ENCODE assay signal across 8 cellular contexts in the genomic region with DNA sequence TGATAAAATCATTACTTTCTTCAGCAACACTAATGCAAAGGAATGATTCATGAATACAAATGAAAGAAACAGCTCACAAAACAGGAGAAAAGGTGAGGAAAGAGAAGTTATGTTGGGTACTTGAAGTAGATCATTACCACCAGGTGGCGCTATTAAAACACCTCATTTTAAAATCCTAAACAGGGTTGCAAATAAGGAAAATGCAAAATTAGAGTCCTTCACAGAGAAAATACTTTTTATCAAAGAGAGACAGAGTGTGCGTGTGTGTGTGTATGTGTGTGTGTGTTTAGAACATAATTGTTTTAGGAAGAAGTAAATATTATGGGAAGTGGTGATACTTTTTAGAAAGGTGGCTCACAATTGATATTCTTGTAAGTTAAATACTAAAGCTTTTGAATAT. TPM values are rescaled to one million over a fixed set of nuclear protein-coding genes. Genes with fewer than 3 reads are reported as not detected.
A peak's percentile ranks its signal among the peaks of the same experiment; 100 is the strongest.
DNase-seq lines count a peak whose midpoint lies in the region; ATAC-seq and TF ChIP-seq lines count a peak whose summit lies in the region.

No MANE protein-coding gene starts in this region.

- H3K27ac ChIP-seq in right cardiac atrium (ENCODE audit: low read length) (no peak overlapping the region), sigmoid colon (peak overlapping the region; percentile 51 to 72 (median 64))

- no peak overlapping the region for H3K4me3 ChIP-seq in astrocyte of the cerebellum (ENCODE audit: low read depth, low read length)
- H3K4me3 ChIP-seq in right cardiac atrium (ENCODE audit: low read length) = no peak overlapping the region
- H3K4me3 ChIP-seq in sigmoid colon = no peak overlapping the region

- in situ Hi-C loops in astrocyte of the cerebellum (cut with HindIII; ENCODE audit: low sequenced_read_pairs) = no loop called here

- DNase-seq in Ammon's horn (ENCODE audit: low spot score) (peak; percentile 86), NCI-H345 treated with DMSO at 0.1 percent for 48 hours (lab: John Stamatoyannopoulos, UW; ENCODE audit: unreplicated experiment) (peak; percentile 27), astrocyte of the cerebellum (ENCODE audit: low read depth) (peak; percentile 92), right cardiac atrium (peak in 1 of 3 donors; percentile 39), sigmoid colon (no peak)

- 2% methylated on average over 2 of the region's 2 CpGs for WGBS in right cardiac atrium
- 0 to 7% methylated on average over 2 of the region's 2 CpGs for WGBS in sigmoid colon, 2 donors

- TF ChIP-seq CTCF in astrocyte of the cerebellum (IDR thresholded peaks at IDR 0.05; ENCODE audit: low read depth, low read length, missing control alignments) (peak; percentile 36), sigmoid colon (IDR thresholded peaks at IDR 0.05) (peak; percentile 69 to 88 (median 76))

- H3K27me3 ChIP-seq in right cardiac atrium (ENCODE audit: control insufficient read depth, insufficient read depth) (no peaks in the 10 kb centered on the region), sigmoid colon (no peaks in the 10 kb centered on the region)

- no peak for TF ChIP-seq EP300 in sigmoid colon (IDR thresholded peaks at IDR 0.05)

- ATAC-seq in GM21723 (IDR thresholded peaks at IDR 0.05; ENCODE audit: unreplicated experiment) = peak; percentile 60
- peak; percentile 31 to 39 for ATAC-seq in right cardiac atrium
- ATAC-seq in HG03442 (IDR thresholded peaks at IDR 0.05; ENCODE audit: unreplicated experiment) = no peak
- no peak for ATAC-seq in GM18861 (IDR thresholded peaks at IDR 0.05; ENCODE audit: unreplicated experiment)

- TF ChIP-seq POLR2A in sigmoid colon (IDR thresholded peaks at IDR 0.05) = no peak

- no peaks in the 10 kb centered on the region for H3K9me3 ChIP-seq in right cardiac atrium (ENCODE audit: control insufficient read depth, low read length)
- H3K9me3 ChIP-seq in sigmoid colon = no peaks in the 10 kb centered on the region

- intact Hi-C loops in right cardiac atrium (cut with DNase I) = loop anchor here (5.0 to 10.0 kb wide), 3 partner anchors 559 to 1009 kb away; no protein-coding TSS in a partner anchor
- intact Hi-C loops in sigmoid colon (cut with DNase I) = loop anchor here (2.0 to 10.0 kb wide), 11 partner anchors 55 to 1007 kb away; a partner anchor contains a TSS

- H3K4me1 ChIP-seq in right cardiac atrium (ENCODE audit: control insufficient read depth, insufficient read depth, low read length) = peaks cover 9% of the 10 kb centered on the region
- peaks cover 0 to 79% (median 68%) of the 10 kb centered on the region in 4 donors for H3K4me1 ChIP-seq in sigmoid colon

- H3K36me3 ChIP-seq in sigmoid colon = no peaks in the 10 kb centered on the region

RNA-seq across cellular contexts. Expression of a gene that starts 49.5 kb away (rescaled TPM):
- total RNA-seq in right cardiac atrium (1 to 10 TPM in 2 of 4 donors, under 1 TPM in 2; 0.48 to 1.4 (median 0.88) TPM), sigmoid colon (1 to 10 TPM in 1 of 4 donors, under 1 TPM in 3; 0.55 to 1.1 (median 0.90) TPM)
- polyA plus RNA-seq in right cardiac atrium (0.11 TPM), sigmoid colon (1 to 10 TPM in 2 of 3 donors, under 1 TPM in 1; 0.60 to 3.5 (median 2.3) TPM)

Comparison
In these comparisons a context has a peak if more than half of its experiments do, and no peak if none do; other contexts are left out.
1. ATAC-seq: peak in GM21723 (single experiment) and right cardiac atrium (2 of 2); none in HG03442 (single experiment) and GM18861 (single experiment).